ENCODE assay signal across 25 cellular contexts in genomic region chr18:9760641-9761040, GRCh38. TPM values are rescaled to one million over a fixed set of nuclear protein-coding genes. Genes with fewer than 3 reads are reported as not detected.
DNase-seq lines count a peak whose midpoint lies in the region; ATAC-seq and TF ChIP-seq lines count a peak whose summit lies in the region.
"Had no signal": no experiment of that assay in that cellular context is flagged by ENCODE, and none has a peak within 500 bp of the region (broad histone marks: within the 10 kb centered on the region; RNA-seq: fewer than 3 reads in every experiment).

No MANE protein-coding gene starts in this region.

- 91 to 96% methylated on average over 5 to 6 of the region's 6 CpGs for whole genome bisulfite sequencing in endodermal cell (ENCODE audit: insufficient coverage in 1 of 2, insufficient read length in 1 of 2), 2 experiments
- WGBS in smooth muscle cell (ENCODE audit: low lambda C conversion rate) = 74% methylated on average over 6 of the region's 6 CpGs
- WGBS in right cardiac atrium = 69% methylated on average over 6 of the region's 6 CpGs

- no peaks in the 10 kb centered on the region for H3K9me3 ChIP-seq in endodermal cell (ENCODE audit: control insufficient read depth, low read length)
- H3K9me3 ChIP-seq in smooth muscle cell (replicated peaks; ENCODE audit: low read depth) = no peaks in the 10 kb centered on the region
- H3K9me3 ChIP-seq in right cardiac atrium (ENCODE audit: control insufficient read depth, low read length) = no peaks in the 10 kb centered on the region
- H3K9me3 ChIP-seq: BE2C, Caco-2, SK-N-SH had no signal

- peaks cover 10% of the 10 kb centered on the region for H3K9me3 Mint-ChIP-seq in endodermal cell
- H3K9me3 Mint-ChIP-seq: CD4-positive, alpha-beta T cell had no signal

- peaks cover 63% of the 10 kb centered on the region for H4K20me1 ChIP-seq in smooth muscle cell (ENCODE audit: low read depth)

- H3K27me3 Mint-ChIP-seq in endodermal cell (ENCODE audit: insufficient read depth) = no peaks in the 10 kb centered on the region
- H3K27me3 Mint-ChIP-seq: IgD-negative memory B cell had no signal

- intact Hi-C loops in cardiac septum (cut with DNase I) = no loop called here
- intact Hi-C loops in right cardiac atrium (cut with DNase I) = loop anchor here in 1 of 4 donors (10.0 kb wide), 1 partner anchor 76 kb away; no protein-coding TSS in a partner anchor

- H3K36me3 Mint-ChIP-seq in endodermal cell (ENCODE audit: low read depth) = no peaks in the 10 kb centered on the region

- H3K9ac ChIP-seq in endodermal cell (ENCODE audit: extremely low read depth, low read length, poor library complexity, severe bottlenecking) (no peak overlapping the region), smooth muscle cell (ENCODE audit: low read depth) (no peak overlapping the region)
- H3K9ac ChIP-seq: SK-N-SH had no signal

- no peak overlapping the region for H3K4me2 ChIP-seq in smooth muscle cell
- H3K4me2 ChIP-seq: SK-N-SH had no signal

- H3K79me2 ChIP-seq in smooth muscle cell (ENCODE audit: low read depth) = peaks cover 90% of the 10 kb centered on the region

- no peak for ATAC-seq in right cardiac atrium
- ATAC-seq: GM12878 had no signal

- peak overlapping the region; percentile 89 for H3K27ac ChIP-seq in HL-60 (replicated peaks)
- no peak overlapping the region for H3K27ac ChIP-seq in endodermal cell (ENCODE audit: low read depth, low read length)
- peak overlapping the region; percentile 22 for H3K27ac ChIP-seq in smooth muscle cell (ENCODE audit: low read depth)
- H3K27ac ChIP-seq in right cardiac atrium (ENCODE audit: low read length) = no peak overlapping the region

- H3K4me1 ChIP-seq in endodermal cell (ENCODE audit: control insufficient read depth, insufficient read depth, low read length) (no peaks in the 10 kb centered on the region), smooth muscle cell (ENCODE audit: low read depth) (peaks cover 18% of the 10 kb centered on the region), right cardiac atrium (ENCODE audit: control insufficient read depth, insufficient read depth, low read length) (no peaks in the 10 kb centered on the region)
- H3K4me1 ChIP-seq: BE2C had no signal

- H3F3A ChIP-seq in smooth muscle cell (ENCODE audit: low read depth) = peaks cover 42% of the 10 kb centered on the region

- no peak for DNase-seq in HL-60 (ENCODE audit: low read depth in 1 of 2, low spot score in 1 of 2)
- DNase-seq in NCI-H69 (lab: John Stamatoyannopoulos, UW) = peak; percentile 41
- peak; percentile 39 for DNase-seq in endodermal cell
- DNase-seq in smooth muscle cell (lab: John Stamatoyannopoulos, UW; ENCODE audit: unreplicated experiment) = no peak
- DNase-seq in cardiac septum (ENCODE audit: low spot score) = no peak
- no peak for DNase-seq in right cardiac atrium
- DNase-seq in COR-L47 (lab: John Stamatoyannopoulos, UW) = no peak
- DNase-seq: BE2C; Caco-2; CD4-positive, alpha-beta T cell; DMS 273 treated with DMSO at 0.1 percent for 48 hours; DMS79 treated with DMSO at 0.1 percent for 48 hours; GOT3; HCEC 1CT; Karpas-422; NCI-H1092 treated with DMSO at 0.1 percent for 48 hours; NCI-H1436 treated with DMSO at 0.1 percent for 48 hours; NCI-H1930; NCI-H2171; NCI-H524 treated with DMSO at 0.1 percent for 48 hours; RPMI8226; SHP77 treated with DMSO at 0.1 percent for 48 hours; SK-N-SH had no signal

- H3K27ac Mint-ChIP-seq in endodermal cell = no peak overlapping the region
- H3K27ac Mint-ChIP-seq: CD4-positive, alpha-beta T cell; IgD-negative memory B cell had no signal

- H3K4me3 ChIP-seq in HL-60 (replicated peaks; ENCODE audit: insufficient read depth, low read length) (no peak overlapping the region), endodermal cell (ENCODE audit: low read length) (no peak overlapping the region), smooth muscle cell (no peak overlapping the region), right cardiac atrium (ENCODE audit: low read length) (no peak overlapping the region)
- H3K4me3 ChIP-seq: GM12878 had no signal

- H3K36me3 ChIP-seq in endodermal cell (ENCODE audit: control insufficient read depth, insufficient read depth, low read length) = no peaks in the 10 kb centered on the region
- no peaks in the 10 kb centered on the region for H3K36me3 ChIP-seq in smooth muscle cell (ENCODE audit: low read depth)
- H3K36me3 ChIP-seq: BE2C had no signal

- H3K4me1 Mint-ChIP-seq in endodermal cell = peaks cover 5% of the 10 kb centered on the region

- no peak for TF ChIP-seq CTCF in HL-60 (IDR thresholded peaks at IDR 0.05; ENCODE audit: insufficient read depth, low read length)
- TF ChIP-seq CTCF in endodermal cell (conservative IDR thresholded peaks at IDR 0.05) = no peak
- no peak for TF ChIP-seq CTCF in smooth muscle cell (IDR thresholded peaks at IDR 0.05; ENCODE audit: borderline replicate concordance, insufficient read depth, poor library complexity, severe bottlenecking)

- H3K4me3 Mint-ChIP-seq in endodermal cell = no peak overlapping the region
- H3K4me3 Mint-ChIP-seq: CD4-positive, alpha-beta T cell; IgD-negative memory B cell had no signal

- H2AFZ ChIP-seq in smooth muscle cell (ENCODE audit: low read depth) = no peak overlapping the region

- H3K27me3 ChIP-seq in HL-60 (ENCODE audit: insufficient read depth, poor library complexity, severe bottlenecking) (no peaks in the 10 kb centered on the region), endodermal cell (ENCODE audit: control insufficient read depth, insufficient read depth, low read length, poor library complexity, severe bottlenecking) (no peaks in the 10 kb centered on the region), smooth muscle cell (ENCODE audit: low read depth) (no peaks in the 10 kb centered on the region), right cardiac atrium (ENCODE audit: control insufficient read depth, insufficient read depth) (no peaks in the 10 kb centered on the region)
- H3K27me3 ChIP-seq: BE2C had no signal

RNA-seq across cellular contexts. Expression of gene RAB31, which starts 52.5 kb away (rescaled TPM):
- total RNA-seq in endodermal cell (10 to 100 TPM; 11.7 to 20.3 TPM), smooth muscle cell (116 and 123 TPM in 2 replicates), cardiac septum (32.2 TPM), right cardiac atrium (10 to 100 TPM; 21.5 to 42.3 (median 26.0) TPM)
- 23.6 TPM for polyA plus RNA-seq in endodermal cell (2013, experiment 1 of 2)
- 25.0 TPM for polyA plus RNA-seq in endodermal cell (2013, experiment 2 of 2)
- polyA plus RNA-seq in smooth muscle cell (389 and 414 TPM in 2 replicates), right cardiac atrium (9.1 TPM)

Comparison
In these comparisons a context has a peak if more than half of its experiments do, and no peak if none do; other contexts are left out.
1. DNase-seq: peak in NCI-H69 (single experiment) and endodermal cell (single experiment); none in HL-60 (0 of 2), smooth muscle cell (single experiment), cardiac septum (single experiment), right cardiac atrium (0 of 3) and COR-L47 (single experiment).
2. H3K27ac ChIP-seq: peak in HL-60 (single experiment) and smooth muscle cell (single experiment); none in endodermal cell (single experiment) and right cardiac atrium (single experiment).